Comparison of ENCODE assay signal across 7 cellular contexts in genomic region chr16:80084614-80085013, GRCh38.
DNase-seq lines count a peak whose midpoint lies in the region; FAIRE-seq and TF ChIP-seq lines count a peak whose summit lies in the region.

No MANE protein-coding gene starts in this region.

- H3K27me3 ChIP-seq in bronchial epithelial cell (ENCODE audit: control insufficient read depth, insufficient read depth, low read length) = no peaks in the 10 kb centered on the region
- H3K27me3 ChIP-seq in kidney epithelial cell (ENCODE audit: control insufficient read depth, insufficient read depth, low read length) = no peaks in the 10 kb centered on the region
- H3K27me3 ChIP-seq in tibial artery = no peaks in the 10 kb centered on the region

- TF ChIP-seq CTCF in bronchial epithelial cell (IDR thresholded peaks at IDR 0.05; ENCODE audit: insufficient read depth, low read length, severe bottlenecking) (peak; percentile 70), kidney epithelial cell (IDR thresholded peaks at IDR 0.05; ENCODE audit: insufficient read depth, low read length, poor library complexity, severe bottlenecking) (peak; percentile 69), tibial artery (IDR thresholded peaks at IDR 0.05) (peak; percentile 44 to 58)

- no peak overlapping the region for H3K27ac ChIP-seq in tibial artery

- H3K36me3 ChIP-seq in bronchial epithelial cell (ENCODE audit: control insufficient read depth, insufficient read depth, low read length) = no peaks in the 10 kb centered on the region
- no peaks in the 10 kb centered on the region for H3K36me3 ChIP-seq in kidney epithelial cell (ENCODE audit: control insufficient read depth, insufficient read depth, low read length)
- no peaks in the 10 kb centered on the region for H3K36me3 ChIP-seq in tibial artery

- no peak for FAIRE-seq in bronchial epithelial cell (lab: Jason Lieb, UNC)

- intact Hi-C loops in tibial artery (cut with DNase I; ENCODE audit: low total_unique reads) = no loop called here

- no peaks in the 10 kb centered on the region for H3K4me1 ChIP-seq in tibial artery

- no peaks in the 10 kb centered on the region for H3K9me3 ChIP-seq in tibial artery

- DNase-seq in EL (peak; percentile 38), LoVo (ENCODE audit: low spot score) (peak; percentile 24), bronchial epithelial cell (ENCODE audit: low read depth) (peak; percentile 77), kidney epithelial cell (ENCODE audit: low read depth) (peak; percentile 25), tibial artery (peak in 1 of 2 donors; percentile 29), cerebellar nuclear complex (lab: John Stamatoyannopoulos, UW) (no peak), T-helper 9 cell (no peak)

- H3K4me3 ChIP-seq in bronchial epithelial cell (ENCODE audit: low read depth, low read length) (no peak overlapping the region), kidney epithelial cell (ENCODE audit: low read depth, low read length) (no peak overlapping the region), tibial artery (no peak overlapping the region)

Comparison
In these comparisons a context has a peak if more than half of its experiments do, and no peak if none do; other contexts are left out.
1. DNase-seq: peak in EL (single experiment), LoVo (single experiment), bronchial epithelial cell (single experiment) and kidney epithelial cell (single experiment); none in cerebellar nuclear complex (0 of 2) and T-helper 9 cell (single experiment).
2. Peak in every context shown above with its lines, with median percentiles within 50 percentile points of each other: CTCF ChIP-seq.